Comparison of ENCODE assay signal across 7 cellular contexts in genomic region chr1:25267288-25268142, GRCh38. TPM values are rescaled to one million over a fixed set of nuclear protein-coding genes. Genes with fewer than 3 reads are reported as not detected.
DNase-seq lines count a peak whose midpoint lies in the region; ATAC-seq and TF ChIP-seq lines count a peak whose summit lies in the region.
"Not testable (repeated sequence)": the region's sequence is repeated elsewhere in the genome, so short reads cannot be mapped to it uniquely, and the experiment has no call there.

No MANE protein-coding gene starts in this region.

- H3K4me1 ChIP-seq in spleen = peaks cover 0 to 16% (median 0%) of the 10 kb centered on the region in 6 donors

- H3K27ac ChIP-seq in brain microvascular endothelial cell (peak overlapping the region; percentile 54), spleen (peak overlapping the region in 7 of 8 donors; percentile 65 to 93 (median 87))

- not testable (repeated sequence) for H3K9me3 ChIP-seq in spleen

- H3K4me3 ChIP-seq in brain microvascular endothelial cell (ENCODE audit: low read depth, low read length) (peak overlapping the region; percentile 64), spleen (peak overlapping the region in 7 of 8 donors; percentile 33 to 69 (median 54))

- H3K36me3 ChIP-seq in brain microvascular endothelial cell (replicated peaks); spleen: not testable (repeated sequence)

- WGBS in spleen, 5 donors = 0 to 1% (median 0%) methylated on average over 27 to 38 of the region's 56 CpGs

- in situ Hi-C loops in brain microvascular endothelial cell (cut with HindIII; ENCODE audit: low pct_ligation_motif_present, low sequenced_read_pairs) = not testable (repeated sequence)

- DNase-seq in NCI-H2171 treated with DMSO at 0.1 percent for 48 hours (lab: John Stamatoyannopoulos, UW) (peak; percentile 69), brain microvascular endothelial cell (peak; percentile 87), iPS-NIHi11 (ENCODE audit: low spot score) (peak; percentile 29), spleen (peak; percentile 91)
- peak; percentile 44 to 80 (median 63) for DNase-seq in activated CD4-positive, CD25-positive, alpha-beta regulatory T cell (lab: John Stamatoyannopoulos, UW)

- not testable (repeated sequence) for TF ChIP-seq CTCF in brain microvascular endothelial cell (IDR thresholded peaks at IDR 0.05; ENCODE audit: low read depth, low read length, missing control alignments); spleen (IDR thresholded peaks at IDR 0.05 in 8 of 11, conservative IDR thresholded peaks at IDR 0.05 in 3 of 11)

- TF ChIP-seq POLR2A in spleen (IDR thresholded peaks at IDR 0.05) = not testable (repeated sequence)

- ATAC-seq in GM19025 (IDR thresholded peaks at IDR 0.05; ENCODE audit: low read depth, unreplicated experiment) = peak; percentile 59
- peak; percentile 57 for ATAC-seq in HG03139 (IDR thresholded peaks at IDR 0.05; ENCODE audit: unreplicated experiment)

- H3K27me3 ChIP-seq in brain microvascular endothelial cell (replicated peaks); spleen (replicated peaks in 1 of 7): not testable (repeated sequence)

- intact Hi-C loops in spleen (cut with DNase I; ENCODE audit: low total_unique reads) = not testable (repeated sequence)

RNA-seq across cellular contexts. Expression of gene RHD, which starts 4.8 kb away (rescaled TPM):
- 1 to 10 TPM in 4 of 7 donors, under 1 TPM in 1, not detected in 2; 0.34 to 3.9 (median 1.8) TPM for total RNA-seq in spleen
- under 1 TPM in 2 of 3 donors, not detected in 1; 0.03 to 0.10 TPM for polyA plus RNA-seq in spleen

RNA-seq across cellular contexts. Expression of gene RSRP1, which starts 20.3 kb away (rescaled TPM):
- 100 to 1,000 TPM; 159 to 394 (median 208) TPM for total RNA-seq in spleen
- polyA plus RNA-seq in spleen = 100 to 1,000 TPM; 180 to 249 (median 247) TPM

RNA-seq across cellular contexts. Expression of gene SYF2, which starts 35.2 kb away (rescaled TPM):
- 10 to 100 TPM; 38.1 to 69.3 (median 47.0) TPM for total RNA-seq in spleen
- 10 to 100 TPM; 80.5 to 98.3 (median 93.2) TPM for polyA plus RNA-seq in spleen

Comparison
In these comparisons a context has a peak if more than half of its experiments do, and no peak if none do; other contexts are left out.
1. Peak in every context shown above with its lines: DNase-seq, ATAC-seq, H3K4me3 ChIP-seq and H3K27ac ChIP-seq.
2. DNase-seq: peak in every context shown above with its lines; median percentile 91 in spleen; 87 in brain microvascular endothelial cell; 69 in NCI-H2171 treated with DMSO at 0.1 percent for 48 hours; 63 in activated CD4-positive, CD25-positive, alpha-beta regulatory T cell; 29 in iPS-NIHi11.